20 cellular contexts compared by ENCODE assay signal in genomic region chr1:194194724-194195123, GRCh38.
DNase-seq lines count a peak whose midpoint lies in the region; ATAC-seq lines count a peak whose summit lies in the region.
"Had no signal": no experiment of that assay in that cellular context is flagged by ENCODE, and none has a peak within 500 bp of the region (broad histone marks: within the 10 kb centered on the region; RNA-seq: fewer than 3 reads in every experiment).

No MANE protein-coding gene starts in this region.

- DNase-seq in EL (peak; percentile 23), LHCN-M2 (ENCODE audit: low read depth) (peak; percentile 20), astrocyte of the hippocampus (ENCODE audit: low read depth, low spot score) (peak; percentile 4), non-pigmented ciliary epithelial cell (ENCODE audit: low read depth) (peak; percentile 26), GDM1 (lab: John Stamatoyannopoulos, UW) (no peak), left cardiac atrium (no peak), KG1 (lab: John Stamatoyannopoulos, UW) (no peak)
- DNase-seq: CD4-positive, alpha-beta T cell; COR-L47; DMS 273 treated with DMSO at 0.1 percent for 48 hours; H7; KBM-7; NCI-H1694 treated with DMSO at 0.1 percent for 48 hours; NCI-H2081 treated with DMSO at 0.1 percent for 48 hours; NCI-H2171 treated with DMSO at 0.1 percent for 48 hours; NCI-H524 treated with DMSO at 0.1 percent for 48 hours; PC-9; SIG-M5; SK-N-SH had no signal

- intact Hi-C loops in left cardiac atrium (cut with DNase I) = no loop called here

- no peak for ATAC-seq in left cardiac atrium
- ATAC-seq: HepG2 had no signal

Comparison
In these comparisons a context has a peak if more than half of its experiments do, and no peak if none do; other contexts are left out.
1. DNase-seq: peak in EL (single experiment), LHCN-M2 (single experiment), astrocyte of the hippocampus (single experiment) and non-pigmented ciliary epithelial cell (single experiment); none in GDM1 (single experiment), left cardiac atrium (single experiment) and KG1 (single experiment).